9 cellular contexts compared by ENCODE assay signal in the genomic region with DNA sequence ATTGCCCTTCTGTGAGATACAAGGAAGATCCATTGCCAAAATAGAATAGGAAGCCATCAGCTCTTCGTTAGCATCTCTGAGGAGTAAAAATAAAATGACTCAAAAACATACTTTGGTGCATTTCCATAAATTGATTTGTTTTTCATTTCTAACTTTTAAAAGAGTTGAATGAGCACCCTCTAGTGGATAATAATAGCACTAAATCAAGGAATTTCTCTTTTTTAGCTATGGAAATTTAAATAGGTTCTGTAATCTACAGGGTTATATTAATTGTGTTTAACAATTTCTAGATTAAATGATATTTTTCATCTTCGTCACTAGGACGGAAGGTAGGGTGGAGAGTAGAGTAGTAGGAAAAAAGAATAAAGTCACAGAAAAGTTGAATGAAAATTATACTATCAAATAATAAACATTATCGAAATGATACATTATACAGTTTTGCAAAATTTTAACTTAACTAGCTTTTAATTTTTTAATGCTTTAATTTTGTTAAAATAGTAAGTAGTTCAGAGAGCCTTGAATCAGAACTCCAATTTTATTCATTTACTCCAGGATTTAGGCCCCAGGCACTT. TPM values are rescaled to one million over a fixed set of nuclear protein-coding genes. Genes with fewer than 3 reads are reported as not detected.
DNase-seq lines count a peak whose midpoint lies in the region; ATAC-seq and TF ChIP-seq lines count a peak whose summit lies in the region.
"Had no signal": no experiment of that assay in that cellular context is flagged by ENCODE, and none has a peak within 500 bp of the region (broad histone marks: within the 10 kb centered on the region; RNA-seq: fewer than 3 reads in every experiment).

No MANE protein-coding gene starts in this region.

- no peak overlapping the region for H3K27ac ChIP-seq in Karpas-422 (ENCODE audit: low read length)

- H3K9ac ChIP-seq in Karpas-422 (ENCODE audit: low read length), result no peak overlapping the region

- H2AFZ ChIP-seq in Karpas-422 (ENCODE audit: low read length), result no peak overlapping the region

- intact Hi-C loops in sciatic nerve (cut with DNase I), result no loop called here

- H3K27me3 ChIP-seq in Karpas-422 (ENCODE audit: low read length), result no peaks in the 10 kb centered on the region

- no peaks in the 10 kb centered on the region for H3K9me2 ChIP-seq in Karpas-422 (replicated peaks; ENCODE audit: insufficient read depth, low read length)

- ATAC-seq in GM19452 (IDR thresholded peaks at IDR 0.05; ENCODE audit: unreplicated experiment) (no peak), sciatic nerve (no peak)
- ATAC-seq: naive thymus-derived CD8-positive, alpha-beta T cell had no signal

- no peaks in the 10 kb centered on the region for H4K20me1 ChIP-seq in Karpas-422 (ENCODE audit: insufficient read depth, low read depth, low read length)

- DNase-seq in DMS114 treated with DMSO at 0.1 percent for 48 hours (lab: John Stamatoyannopoulos, UW; ENCODE audit: unreplicated experiment), result peak; percentile 16
- DNase-seq in Karpas-422, result peak; percentile 74
- peak; percentile 52 for DNase-seq in astrocyte of the spinal cord (ENCODE audit: low read depth, low spot score)
- DNase-seq in lung microvascular endothelial cell (ENCODE audit: low read depth in 2 of 2), result peak; percentile 22 to 44
- no peak for DNase-seq in AG08396 (ENCODE audit: low spot score)
- no peak for DNase-seq in effector CD4-positive, alpha-beta T cell
- DNase-seq in sciatic nerve (ENCODE audit: low spot score), result no peak

- H3K4me3 ChIP-seq in Karpas-422 (ENCODE audit: low read length), result no peak overlapping the region
- no peak overlapping the region for H3K4me3 ChIP-seq in astrocyte of the spinal cord (ENCODE audit: low read depth, low read length)

- peak overlapping the region; percentile 4 for H3K4me2 ChIP-seq in Karpas-422 (ENCODE audit: low read depth, low read length, poor library complexity, severe bottlenecking)

- in situ Hi-C loops in astrocyte of the spinal cord (cut with HindIII; ENCODE audit: low sequenced_read_pairs), result no loop called here

- H3K9me3 ChIP-seq in Karpas-422 (ENCODE audit: low read length), result no peaks in the 10 kb centered on the region

- peaks cover 33% of the 10 kb centered on the region for H3K4me1 ChIP-seq in Karpas-422 (ENCODE audit: low read length)

- H3K36me3 ChIP-seq in Karpas-422 (ENCODE audit: insufficient read depth, low read length), result peaks cover 22% of the 10 kb centered on the region

- H3K79me2 ChIP-seq in Karpas-422 (ENCODE audit: low read length), result peaks cover 91% of the 10 kb centered on the region

- peak; percentile 47 for TF ChIP-seq CTCF in astrocyte of the spinal cord (IDR thresholded peaks at IDR 0.05; ENCODE audit: low read depth, low read length)

RNA-seq across cellular contexts. Expression of a gene that starts 6.5 kb away (rescaled TPM):
- total RNA-seq in Karpas-422 (2014; rRNA removed; shearing (Covaris generic); ENCODE audit: low replicate concordance), result 15.3 and 36.9 TPM in 2 replicates
- total RNA-seq in lung microvascular endothelial cell (9.6 and 18.8 TPM in 2 replicates), sciatic nerve (14.0 TPM)

RNA-seq across cellular contexts. Expression of a gene that starts 6.6 kb away (rescaled TPM):
- 5.6 and 7.9 TPM in 2 replicates for total RNA-seq in Karpas-422 (2014; rRNA removed; shearing (Covaris generic); ENCODE audit: low replicate concordance)
- 1.5 and 2.4 TPM in 2 replicates for total RNA-seq in lung microvascular endothelial cell
- total RNA-seq in sciatic nerve, result 11.5 TPM

RNA-seq across cellular contexts. Expression of a gene that starts 40.9 kb away (rescaled TPM):
- not detected in 2 replicates for total RNA-seq in Karpas-422 (2014; rRNA removed; shearing (Covaris generic); ENCODE audit: low replicate concordance)
- total RNA-seq in lung microvascular endothelial cell (not detected in 2 replicates), sciatic nerve (0.31 TPM)
- total RNA-seq: naive thymus-derived CD8-positive, alpha-beta T cell had no signal

Comparison
In these comparisons a context has a peak if more than half of its experiments do, and no peak if none do; other contexts are left out.
1. DNase-seq: peak in DMS114 treated with DMSO at 0.1 percent for 48 hours (single experiment), Karpas-422 (single experiment), astrocyte of the spinal cord (single experiment) and lung microvascular endothelial cell (2 of 2); none in AG08396 (single experiment), effector CD4-positive, alpha-beta T cell (single experiment) and sciatic nerve (single experiment).